ENCODE assay signal across 3 cellular contexts in genomic region chr4:153776601-153777000, GRCh38. TPM values are rescaled to one million over a fixed set of nuclear protein-coding genes. Genes with fewer than 3 reads are reported as not detected.
"Had no signal": no experiment of that assay in that cellular context is flagged by ENCODE, and none has a peak within 500 bp of the region (broad histone marks: within the 10 kb centered on the region; RNA-seq: fewer than 3 reads in every experiment).

No MANE protein-coding gene starts in this region.

- DNase-seq: GDM1 had no signal

- ATAC-seq: GM12878 had no signal

- H3K4me3 ChIP-seq: GM12878 had no signal

RNA-seq across cellular contexts. Expression of gene SFRP2, which starts 12.3 kb away (rescaled TPM):
- total RNA-seq: G401 had no signal

RNA-seq across cellular contexts. Expression of gene RNF175, which starts 16.8 kb away (rescaled TPM):
- total RNA-seq: G401, GM12878 had no signal
- polyA plus RNA-seq: GM12878 had no signal
